In genomic region chr3:127096256-127097008, GRCh38 we compare ENCODE assay signal across 1 cellular context.
TF ChIP-seq lines count a peak whose summit lies in the region.

No MANE protein-coding gene starts in this region.

TF ChIP-seq in H1, 55 proteins besides CTCF, POLR2A, EP300 and RAD21 (continued from another document):
- TF ChIP-seq BCL11A (IDR thresholded peaks at IDR 0.05; ENCODE audit: low read depth in 2 of 2, low read length in 2 of 2) (no peak), CHD7 (IDR thresholded peaks at IDR 0.05; ENCODE audit: insufficient replicate concordance, low read length) (no peak), TAF7 (optimal IDR thresholded peaks at IDR 0.05; ENCODE audit: borderline replicate concordance, low read depth, low read length) (no peak), GTF2F1 (IDR thresholded peaks at IDR 0.05; ENCODE audit: borderline replicate concordance, low read depth, low read length) (no peak), SUZ12 (IDR thresholded peaks at IDR 0.05; ENCODE audit: low read length) (no peak)
TF ChIP-seq in H1: peak in this region for 0.
